Comparison of ENCODE assay signal across 8 cellular contexts in genomic region chr7:64625114-64626082, GRCh38. TPM values are rescaled to one million over a fixed set of nuclear protein-coding genes. Genes with fewer than 3 reads are reported as not detected.
A peak's percentile ranks its signal among the peaks of the same experiment; 100 is the strongest.
DNase-seq lines count a peak whose midpoint lies in the region; ATAC-seq, FAIRE-seq and TF ChIP-seq lines count a peak whose summit lies in the region.

No MANE protein-coding gene starts in this region.

- intact Hi-C loops in lower lobe of right lung (cut with DNase I), result no loop called here

- H3K27me3 Mint-ChIP-seq in WTC11 (ENCODE audit: low read depth), result peaks cover 20% of the 10 kb centered on the region

- no peaks in the 10 kb centered on the region for H3K4me1 ChIP-seq in lower lobe of right lung

- peaks cover 35% of the 10 kb centered on the region for H3K9me3 Mint-ChIP-seq in WTC11

- H3K27ac ChIP-seq in lower lobe of right lung (no peak overlapping the region), substantia nigra (ENCODE audit: low read depth, low read length, poor library complexity, severe bottlenecking) (no peak overlapping the region)

- peaks cover 3% of the 10 kb centered on the region for H3K9me3 ChIP-seq in lower lobe of right lung

- H3K27me3 ChIP-seq in lower lobe of right lung (ENCODE audit: low read depth), result no peaks in the 10 kb centered on the region

- H3K4me3 ChIP-seq in HFF-Myc (replicated peaks; ENCODE audit: low read depth, low read length) (no peak overlapping the region), lower lobe of right lung (no peak overlapping the region)

- no peak overlapping the region for H3K4me3 Mint-ChIP-seq in WTC11

- no peaks in the 10 kb centered on the region for H3K4me1 Mint-ChIP-seq in WTC11

- CTCF ChIA-PET in WTC11 (lab: Charles Lee), result no interaction called here

- POLR2A ChIA-PET in WTC11 (lab: Charles Lee), result no interaction called here

- ATAC-seq in WTC11 (no peak), lower lobe of right lung (no peak)

- TF ChIP-seq CTCF in D721Med (IDR thresholded peaks at IDR 0.05; ENCODE audit: insufficient read depth, missing control alignments) (peak; percentile 46), HFF-Myc (IDR thresholded peaks at IDR 0.05; ENCODE audit: low read depth, low read length, missing control alignments) (peak; percentile 40), WTC11 (IDR thresholded peaks at IDR 0.05) (peak; percentile 30; the same call in 1 of the 2 replicates), lower lobe of right lung (IDR thresholded peaks at IDR 0.05) (peak; percentile 78)

- FAIRE-seq in D721Med (lab: Jason Lieb, UNC), result peak; percentile 80

- DNase-seq in D721Med (ENCODE audit: insufficient read length, low spot score) (no peak), HFF-Myc (ENCODE audit: extremely low read depth, low read depth) (no peak), WTC11 (ENCODE audit: low spot score) (no peak), lower lobe of right lung (no peak), HuH-7.5 (ENCODE audit: low spot score) (no peak), T1000 (lab: John Stamatoyannopoulos, UW) (no peak), substantia nigra (lab: John Stamatoyannopoulos, UW) (no peak), NCI-H446 treated with DMSO at 0.1 percent for 48 hours (lab: John Stamatoyannopoulos, UW) (no peak)

- no peak overlapping the region for H3K27ac Mint-ChIP-seq in WTC11

- H3K36me3 Mint-ChIP-seq in WTC11, result peaks cover 57% of the 10 kb centered on the region

- no peaks in the 10 kb centered on the region for H3K36me3 ChIP-seq in lower lobe of right lung

TF ChIP-seq in WTC11, 78 proteins besides CTCF, POLR2A, EP300 and RAD21:
- TF ChIP-seq ZNF671 (CRISPR knock-in tag; IDR thresholded peaks at IDR 0.05) (no peak), MYBL2 (CRISPR knock-in tag; IDR thresholded peaks at IDR 0.05) (no peak), ATF1 (CRISPR knock-in tag; IDR thresholded peaks at IDR 0.05) (no peak), ZNF219 (CRISPR knock-in tag; IDR thresholded peaks at IDR 0.05; ENCODE audit: borderline replicate concordance) (no peak), ATF2 (CRISPR knock-in tag; IDR thresholded peaks at IDR 0.05; ENCODE audit: borderline replicate concordance, low read depth) (no peak), ZNF425 (CRISPR knock-in tag; conservative IDR thresholded peaks at IDR 0.05) (no peak), E2F5 (CRISPR knock-in tag; IDR thresholded peaks at IDR 0.05) (no peak), TP53 (CRISPR knock-in tag; IDR thresholded peaks at IDR 0.05) (no peak), MLX (CRISPR knock-in tag; IDR thresholded peaks at IDR 0.05) (no peak), FOXJ3 (CRISPR knock-in tag; IDR thresholded peaks at IDR 0.05; ENCODE audit: borderline replicate concordance) (no peak), KAT7 (CRISPR knock-in tag; IDR thresholded peaks at IDR 0.05; ENCODE audit: borderline replicate concordance) (no peak), FOXP4 (CRISPR knock-in tag; IDR thresholded peaks at IDR 0.05) (no peak), ZNF423 (CRISPR knock-in tag; IDR thresholded peaks at IDR 0.05) (no peak), HMGA2 (CRISPR knock-in tag; IDR thresholded peaks at IDR 0.05) (no peak), ERG (CRISPR knock-in tag; IDR thresholded peaks at IDR 0.05) (no peak), STAT6 (CRISPR knock-in tag; conservative IDR thresholded peaks at IDR 0.05; ENCODE audit: low read depth) (no peak), ZNF232 (CRISPR knock-in tag; IDR thresholded peaks at IDR 0.05) (no peak), ZBTB21 (CRISPR knock-in tag; IDR thresholded peaks at IDR 0.05; ENCODE audit: borderline replicate concordance) (no peak)

RNA-seq across cellular contexts. Expression of gene ZNF107, which starts 40.5 kb away (rescaled TPM):
- 13.1 to 14.7 TPM (median 13.7 TPM) in 3 replicates for total RNA-seq in WTC11 (2021)
- 4.3 TPM for total RNA-seq in lower lobe of right lung
